22 cellular contexts compared by ENCODE assay signal in the genomic region with DNA sequence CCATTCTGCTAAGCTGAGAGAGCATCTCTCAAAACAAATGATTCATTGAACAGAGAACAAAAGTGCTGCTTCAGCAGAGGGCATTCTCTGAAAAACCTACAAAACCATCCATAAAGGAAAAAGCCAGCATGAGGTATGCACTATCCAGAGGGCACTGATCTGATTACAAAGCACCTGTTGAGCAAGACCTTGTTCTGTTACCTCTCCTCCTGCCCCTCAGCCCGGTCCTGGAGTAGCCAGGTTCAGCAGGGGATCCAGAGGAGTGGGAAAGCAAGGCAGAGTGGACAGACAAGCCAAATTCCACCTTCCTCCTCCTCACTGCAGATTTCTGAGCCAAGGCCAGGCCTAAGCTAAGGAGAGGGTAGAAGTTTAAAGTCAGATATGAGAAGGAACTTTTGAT. TPM values are rescaled to one million over a fixed set of nuclear protein-coding genes. Genes with fewer than 3 reads are reported as not detected.
"Had no signal": no experiment of that assay in that cellular context is flagged by ENCODE, and none has a peak within 500 bp of the region (broad histone marks: within the 10 kb centered on the region; RNA-seq: fewer than 3 reads in every experiment).

No MANE protein-coding gene starts in this region.

- H3K9me3 ChIP-seq: body of pancreas, heart right ventricle, neutrophil, ovary, psoas muscle, tibial nerve had no signal

- DNase-seq: activated CD4-positive, alpha-beta memory T cell treated with anti-CD3 and anti-CD28 coated beads for 36 hours; activated CD4-positive, alpha-beta T cell treated with anti-CD3 and anti-CD28 coated beads for 48 hours; activated effector memory CD4-positive, alpha-beta T cell treated with Interleukin-2 at 50 U/mL for 16 hours; activated naive CD4-positive, alpha-beta T cell treated with anti-CD3 and anti-CD28 coated beads for 36 hours; activated T-cell treated with anti-CD3 and anti-CD28 coated beads, Interleukin-2, amount 50 U/mL, for 72 hours; body of pancreas; effector CD4-positive, alpha-beta T cell; heart right ventricle; natural killer cell; ovary; psoas muscle; right cardiac atrium; stimulated activated CD4-positive, alpha-beta T cell treated with anti-CD3 and anti-CD28 coated beads, Interleukin-4, amount 100 ng/mL, for 24 hours had no signal

- ATAC-seq: activated T-cell treated with anti-CD3 and anti-CD28 coated beads, Interleukin-2, amount 50 U/mL, for 72 hours; body of pancreas; heart right ventricle; natural killer cell; psoas muscle; right cardiac atrium had no signal

- H3K27me3 ChIP-seq: body of pancreas, cardiac muscle cell, heart right ventricle, neutrophil, ovary, tibial nerve had no signal

- H3K27ac Mint-ChIP-seq: activated CD4-positive, alpha-beta memory T cell treated with anti-CD3 and anti-CD28 coated beads for 36 hours; activated naive CD4-positive, alpha-beta T cell treated with anti-CD3 and anti-CD28 coated beads for 36 hours; activated T-cell treated with anti-CD3 and anti-CD28 coated beads, Interleukin-2, amount 50 U/mL, for 72 hours; natural killer cell; stimulated activated naive CD8-positive, alpha-beta T cell treated with anti-CD3 and anti-CD28 coated beads, Interleukin-15, Interleukin-2, amounts not matched to agents 100 ng/mL and 50 ng/mL, for 24 hours had no signal

- H3K4me3 Mint-ChIP-seq: activated CD4-positive, alpha-beta memory T cell treated with anti-CD3 and anti-CD28 coated beads for 36 hours; activated naive CD4-positive, alpha-beta T cell treated with anti-CD3 and anti-CD28 coated beads for 36 hours; activated T-cell treated with anti-CD3 and anti-CD28 coated beads, Interleukin-2, amount 50 U/mL, for 72 hours; natural killer cell; stimulated activated naive CD8-positive, alpha-beta T cell treated with anti-CD3 and anti-CD28 coated beads, Interleukin-15, Interleukin-2, amounts not matched to agents 100 ng/mL and 50 ng/mL, for 24 hours had no signal

- FAIRE-seq: endometrium, keratinocyte, urothelium cell line had no signal

- H3K36me3 Mint-ChIP-seq: activated CD4-positive, alpha-beta memory T cell treated with anti-CD3 and anti-CD28 coated beads for 36 hours; natural killer cell had no signal

- H3K9me3 Mint-ChIP-seq: activated CD4-positive, alpha-beta memory T cell treated with anti-CD3 and anti-CD28 coated beads for 36 hours; activated naive CD4-positive, alpha-beta T cell treated with anti-CD3 and anti-CD28 coated beads for 36 hours; activated T-cell treated with anti-CD3 and anti-CD28 coated beads, Interleukin-2, amount 50 U/mL, for 72 hours; natural killer cell; stimulated activated naive CD8-positive, alpha-beta T cell treated with anti-CD3 and anti-CD28 coated beads, Interleukin-15, Interleukin-2, amounts not matched to agents 100 ng/mL and 50 ng/mL, for 24 hours had no signal

- H3K4me1 ChIP-seq: body of pancreas, psoas muscle had no signal

- H3K36me3 ChIP-seq: cardiac muscle cell, heart right ventricle, neutrophil, ovary, tibial nerve had no signal

- H3K27ac ChIP-seq: body of pancreas, cardiac muscle cell, heart right ventricle, neutrophil, ovary, psoas muscle, tibial nerve had no signal

- H3K4me3 ChIP-seq: body of pancreas, cardiac muscle cell, heart right ventricle, lung, ovary, psoas muscle, tibial nerve had no signal

- H3K4me1 Mint-ChIP-seq: natural killer cell had no signal

RNA-seq across cellular contexts. Expression of gene SPRED1, which starts 31.8 kb away (rescaled TPM):
- total RNA-seq: T-helper 2 cell treated with Interferon-gamma antibody and Interleukin-4, amounts not matched to agents 100 ng/mL and 5 ng/mL, for 36 hours had no signal
